8 cellular contexts compared by ENCODE assay signal in the genomic region with DNA sequence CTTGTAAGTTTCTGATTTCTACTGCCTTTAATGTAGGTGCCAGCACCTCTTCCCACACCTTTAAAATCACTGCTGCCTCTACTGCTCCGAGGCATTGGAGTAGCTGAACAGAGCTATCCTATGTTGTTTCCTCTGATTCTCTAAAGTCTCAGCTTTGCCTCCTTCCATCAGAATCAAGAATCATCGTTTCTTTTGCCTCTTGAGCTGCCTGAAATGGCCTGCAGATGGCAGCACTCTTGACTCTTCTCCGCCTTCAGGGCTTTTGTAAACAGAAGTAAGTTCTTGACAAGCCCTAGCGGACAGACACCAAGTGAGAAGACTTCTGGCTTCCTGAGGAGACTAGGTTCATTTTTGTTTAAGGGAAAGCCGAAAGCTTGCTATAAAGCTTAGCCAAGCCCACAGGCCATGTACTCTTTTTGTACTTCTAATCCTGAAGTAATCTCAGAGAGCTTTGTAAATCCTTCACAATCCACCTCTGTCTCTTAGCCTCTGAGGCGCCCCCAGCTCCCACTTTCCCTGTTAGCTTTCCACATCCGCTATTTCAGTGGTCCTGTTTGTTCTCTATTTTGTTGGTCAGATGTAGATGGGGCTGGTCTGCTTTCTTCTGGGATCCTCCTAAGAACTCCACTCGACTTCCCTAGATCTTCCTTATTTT. TPM values are rescaled to one million over a fixed set of nuclear protein-coding genes. Genes with fewer than 3 reads are reported as not detected.
DNase-seq lines count a peak whose midpoint lies in the region; ATAC-seq and TF ChIP-seq lines count a peak whose summit lies in the region.

No MANE protein-coding gene starts in this region.

- H3K4me1 ChIP-seq in endodermal cell (ENCODE audit: control insufficient read depth, insufficient read depth, low read length) (peaks cover 10% of the 10 kb centered on the region), mucosa of descending colon (ENCODE audit: low read depth) (no peaks in the 10 kb centered on the region)

- H3K4me3 Mint-ChIP-seq in activated CD4-positive, alpha-beta memory T cell treated with anti-CD3 and anti-CD28 coated beads for 36 hours, result no peak overlapping the region
- no peak overlapping the region for H3K4me3 Mint-ChIP-seq in endodermal cell

- 43 to 62% methylated on average over 5 to 7 of the region's 8 CpGs for WGBS in endodermal cell (ENCODE audit: insufficient coverage in 1 of 2, insufficient read length in 1 of 2), 2 experiments

- DNase-seq in AG08396 (ENCODE audit: low spot score) (peak; percentile 65), NCI-H748 (lab: John Stamatoyannopoulos, UW; ENCODE audit: unreplicated experiment) (peak; percentile 72), endodermal cell (peak; percentile 93), mucosa of descending colon (peak in 2 of 3 donors; percentile 71 to 84)
- DNase-seq in activated CD4-positive, alpha-beta memory T cell treated with anti-CD3 and anti-CD28 coated beads for 36 hours, result peak; percentile 78
- peak; percentile 14 for DNase-seq in stimulated activated CD8-positive, alpha-beta memory T cell treated with anti-CD3 and anti-CD28 coated beads, Interleukin-7, amount 100 ng/mL, for 24 hours (ENCODE audit: low read depth)

- peaks cover 4% of the 10 kb centered on the region for H3K36me3 Mint-ChIP-seq in activated CD4-positive, alpha-beta memory T cell treated with anti-CD3 and anti-CD28 coated beads for 36 hours
- H3K36me3 Mint-ChIP-seq in endodermal cell (ENCODE audit: low read depth), result peaks cover 28% of the 10 kb centered on the region

- peaks cover 9% of the 10 kb centered on the region for H3K4me1 Mint-ChIP-seq in activated CD4-positive, alpha-beta memory T cell treated with anti-CD3 and anti-CD28 coated beads for 36 hours (ENCODE audit: low read depth)
- peaks cover 19% of the 10 kb centered on the region for H3K4me1 Mint-ChIP-seq in endodermal cell

- TF ChIP-seq CTCF in endodermal cell (conservative IDR thresholded peaks at IDR 0.05), result peak; percentile 95
- peak; percentile 78 for TF ChIP-seq CTCF in mucosa of descending colon (IDR thresholded peaks at IDR 0.05)

- POLR2A ChIA-PET in activated CD4-positive, alpha-beta memory T cell treated with anti-CD3 and anti-CD28 coated beads for 36 hours (lab: Charles Lee), result interaction anchor here (0.5 to 1.1 kb wide), 2 partner anchors 25 to 76 kb away, joined by 3 read pairs; no protein-coding TSS in a partner anchor

- no peak overlapping the region for H3K9ac ChIP-seq in endodermal cell (ENCODE audit: extremely low read depth, low read length, poor library complexity, severe bottlenecking)

- CTCF ChIA-PET in activated CD4-positive, alpha-beta memory T cell treated with anti-CD3 and anti-CD28 coated beads for 36 hours (lab: Charles Lee), result interaction anchor here (0.6 to 1.8 kb wide), 31 partner anchors 8 to 1029 kb away, joined by 3 to 20 read pairs (median 3); a partner anchor contains a TSS

- H3K9me3 Mint-ChIP-seq in activated CD4-positive, alpha-beta memory T cell treated with anti-CD3 and anti-CD28 coated beads for 36 hours, result peaks cover 33% of the 10 kb centered on the region
- peaks cover 34% of the 10 kb centered on the region for H3K9me3 Mint-ChIP-seq in endodermal cell

- intact Hi-C loops in activated CD4-positive, alpha-beta memory T cell treated with anti-CD3 and anti-CD28 coated beads for 36 hours (cut with micrococcal nuclease), result loop anchor here (2.0 to 10.0 kb wide), 3 partner anchors 456 to 1024 kb away; no protein-coding TSS in a partner anchor
- intact Hi-C loops in mucosa of descending colon (cut with DNase I, micrococcal nuclease), result no loop called here

- no peak overlapping the region for H3K27ac Mint-ChIP-seq in activated CD4-positive, alpha-beta memory T cell treated with anti-CD3 and anti-CD28 coated beads for 36 hours
- peak overlapping the region; percentile 70 for H3K27ac Mint-ChIP-seq in endodermal cell

- no peaks in the 10 kb centered on the region for H3K27me3 ChIP-seq in endodermal cell (ENCODE audit: control insufficient read depth, insufficient read depth, low read length, poor library complexity, severe bottlenecking)

- H3K4me3 ChIP-seq in endodermal cell (ENCODE audit: low read length), result peak overlapping the region; percentile 7
- no peak overlapping the region for H3K4me3 ChIP-seq in mucosa of descending colon

- peak; percentile 94 for ATAC-seq in GM18511 (IDR thresholded peaks at IDR 0.05; ENCODE audit: unreplicated experiment)
- ATAC-seq in HG02973 (IDR thresholded peaks at IDR 0.05; ENCODE audit: unreplicated experiment), result peak; percentile 96
- ATAC-seq in mucosa of descending colon, result peak; percentile 91

- H3K36me3 ChIP-seq in endodermal cell (ENCODE audit: control insufficient read depth, insufficient read depth, low read length), result no peaks in the 10 kb centered on the region
- no peaks in the 10 kb centered on the region for H3K36me3 ChIP-seq in mucosa of descending colon (ENCODE audit: low read depth)

- no peaks in the 10 kb centered on the region for H3K27me3 Mint-ChIP-seq in activated CD4-positive, alpha-beta memory T cell treated with anti-CD3 and anti-CD28 coated beads for 36 hours
- no peaks in the 10 kb centered on the region for H3K27me3 Mint-ChIP-seq in endodermal cell (ENCODE audit: insufficient read depth)

- H3K27ac ChIP-seq in endodermal cell (ENCODE audit: low read depth, low read length), result no peak overlapping the region

- peaks cover 13% of the 10 kb centered on the region for H3K9me3 ChIP-seq in endodermal cell (ENCODE audit: control insufficient read depth, low read length)
- H3K9me3 ChIP-seq in mucosa of descending colon, result peaks cover 13% of the 10 kb centered on the region

RNA-seq across cellular contexts. Expression of a gene that starts 48.4 kb away (rescaled TPM):
- total RNA-seq in activated CD4-positive, alpha-beta memory T cell treated with anti-CD3 and anti-CD28 coated beads for 36 hours, result 10 to 100 TPM; 77.1 to 86.0 TPM
- 10 to 100 TPM; 55.1 to 75.2 TPM for total RNA-seq in endodermal cell
- polyA plus RNA-seq in endodermal cell (2013, experiment 1 of 2), result 44.6 TPM
- 39.5 TPM for polyA plus RNA-seq in endodermal cell (2013, experiment 2 of 2)
- 10 to 100 TPM; 26.9 to 35.4 (median 27.0) TPM for total RNA-seq in mucosa of descending colon

RNA-seq across cellular contexts. Expression of a gene that starts 58.1 kb away (rescaled TPM):
- total RNA-seq in activated CD4-positive, alpha-beta memory T cell treated with anti-CD3 and anti-CD28 coated beads for 36 hours, result not detected
- under 1 TPM; 0.15 to 0.20 TPM for total RNA-seq in endodermal cell
- 0.21 TPM for polyA plus RNA-seq in endodermal cell (2013, experiment 1 of 2)
- 0.17 TPM for polyA plus RNA-seq in endodermal cell (2013, experiment 2 of 2)
- not detected for total RNA-seq in mucosa of descending colon

Comparison
In these comparisons a context has a peak if more than half of its experiments do, and no peak if none do; other contexts are left out.
1. DNase-seq: peak in every context shown above with its lines; median percentile 93 in endodermal cell; 78 in activated CD4-positive, alpha-beta memory T cell treated with anti-CD3 and anti-CD28 coated beads for 36 hours; 78 in mucosa of descending colon; 72 in NCI-H748; 65 in AG08396; 14 in stimulated activated CD8-positive, alpha-beta memory T cell treated with anti-CD3 and anti-CD28 coated beads, Interleukin-7, amount 100 ng/mL, for 24 hours.